In the genomic region with DNA sequence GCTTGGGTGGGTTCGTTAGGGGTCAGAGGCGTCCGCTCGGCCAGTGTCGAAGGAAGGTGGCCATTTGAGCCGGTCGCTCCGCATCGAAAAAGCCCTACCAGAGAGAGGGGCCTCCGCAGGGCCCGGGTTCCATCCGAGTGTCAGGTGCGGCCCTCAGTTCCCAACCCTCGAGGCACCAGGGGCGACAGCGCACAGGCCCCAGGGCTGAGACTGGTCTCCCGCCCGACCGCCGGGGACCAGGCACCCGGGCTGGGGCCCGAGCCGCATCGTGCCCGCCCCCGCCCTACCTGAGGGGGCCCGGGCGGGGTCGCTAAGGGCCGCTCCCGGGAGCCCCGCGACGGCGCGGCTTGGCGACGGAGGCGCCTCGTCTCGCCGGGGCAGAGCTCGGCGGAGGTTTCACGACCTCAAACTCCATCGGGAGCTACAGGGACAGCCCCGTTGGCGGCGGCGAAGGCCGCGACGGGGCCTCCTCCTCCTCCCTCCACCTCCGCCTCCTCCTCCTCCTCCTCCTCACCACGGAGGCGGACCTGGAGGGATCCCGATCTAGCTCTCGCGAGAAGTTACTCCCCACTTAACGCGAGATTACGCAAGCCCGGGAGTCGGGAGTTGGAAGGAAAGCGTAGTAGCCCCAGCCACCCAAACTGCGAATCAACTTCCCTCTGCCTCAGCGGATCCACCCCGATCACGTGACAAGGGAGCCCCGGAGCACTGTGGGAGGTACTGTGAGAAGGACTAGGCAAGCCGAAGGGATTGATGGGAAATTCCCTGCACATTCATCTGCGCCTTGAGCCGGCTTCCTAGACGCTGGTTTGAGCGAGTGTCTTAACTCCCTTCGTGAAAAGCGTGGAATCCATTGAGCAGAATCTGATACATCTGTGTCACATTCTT, we compare ENCODE assay signal across 1 cellular context.
A peak's percentile ranks its signal among the peaks of the same experiment; 100 is the strongest.
TF ChIP-seq lines count a peak whose summit lies in the region.

A gene with protein sequence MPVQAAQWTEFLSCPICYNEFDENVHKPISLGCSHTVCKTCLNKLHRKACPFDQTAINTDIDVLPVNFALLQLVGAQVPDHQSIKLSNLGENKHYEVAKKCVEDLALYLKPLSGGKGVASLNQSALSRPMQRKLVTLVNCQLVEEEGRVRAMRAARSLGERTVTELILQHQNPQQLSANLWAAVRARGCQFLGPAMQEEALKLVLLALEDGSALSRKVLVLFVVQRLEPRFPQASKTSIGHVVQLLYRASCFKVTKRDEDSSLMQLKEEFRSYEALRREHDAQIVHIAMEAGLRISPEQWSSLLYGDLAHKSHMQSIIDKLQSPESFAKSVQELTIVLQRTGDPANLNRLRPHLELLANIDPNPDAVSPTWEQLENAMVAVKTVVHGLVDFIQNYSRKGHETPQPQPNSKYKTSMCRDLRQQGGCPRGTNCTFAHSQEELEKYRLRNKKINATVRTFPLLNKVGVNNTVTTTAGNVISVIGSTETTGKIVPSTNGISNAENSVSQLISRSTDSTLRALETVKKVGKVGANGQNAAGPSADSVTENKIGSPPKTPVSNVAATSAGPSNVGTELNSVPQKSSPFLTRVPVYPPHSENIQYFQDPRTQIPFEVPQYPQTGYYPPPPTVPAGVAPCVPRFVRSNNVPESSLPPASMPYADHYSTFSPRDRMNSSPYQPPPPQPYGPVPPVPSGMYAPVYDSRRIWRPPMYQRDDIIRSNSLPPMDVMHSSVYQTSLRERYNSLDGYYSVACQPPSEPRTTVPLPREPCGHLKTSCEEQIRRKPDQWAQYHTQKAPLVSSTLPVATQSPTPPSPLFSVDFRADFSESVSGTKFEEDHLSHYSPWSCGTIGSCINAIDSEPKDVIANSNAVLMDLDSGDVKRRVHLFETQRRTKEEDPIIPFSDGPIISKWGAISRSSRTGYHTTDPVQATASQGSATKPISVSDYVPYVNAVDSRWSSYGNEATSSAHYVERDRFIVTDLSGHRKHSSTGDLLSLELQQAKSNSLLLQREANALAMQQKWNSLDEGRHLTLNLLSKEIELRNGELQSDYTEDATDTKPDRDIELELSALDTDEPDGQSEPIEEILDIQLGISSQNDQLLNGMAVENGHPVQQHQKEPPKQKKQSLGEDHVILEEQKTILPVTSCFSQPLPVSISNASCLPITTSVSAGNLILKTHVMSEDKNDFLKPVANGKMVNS (minus strand): TSS at position 537 of the 888 bp plus-strand sequence. CDS start 7,850 bp downstream, outside the sequence.

TF ChIP-seq in K562, 482 proteins besides CTCF, POLR2A, EP300 and RAD21 (continued from another document):
- TF ChIP-seq ZNF561 (CRISPR knock-in tag; conservative IDR thresholded peaks at IDR 0.05) (no peak), ZNF778 (CRISPR knock-in tag; IDR thresholded peaks at IDR 0.05) (no peak), NFE2L1 (tag; IDR thresholded peaks at IDR 0.05; ENCODE audit: borderline replicate concordance, low read depth) (no peak), TGIF2 (CRISPR knock-in tag; IDR thresholded peaks at IDR 0.05) (no peak; the same call in 1 of the 2 replicates), TRIM28 (IDR thresholded peaks at IDR 0.05) (no peak), FOS (IDR thresholded peaks at IDR 0.05; ENCODE audit: extremely low read depth, insufficient read length) (no peak), HDAC2 (IDR thresholded peaks at IDR 0.05) (peak; percentile 96), ESRRA (IDR thresholded peaks at IDR 0.05; ENCODE audit: borderline replicate concordance, low read depth) (no peak), JUND (IDR thresholded peaks at IDR 0.05; ENCODE audit: borderline replicate concordance, low read depth, low read length) (0 out of 2 replicates have a peak, but pooled peaks have one; percentile 24), JUND (tag; IDR thresholded peaks at IDR 0.05; ENCODE audit: borderline replicate concordance, low read depth, low read length) (no peak; the same call in 2 of the 3 replicates), NCOR1 (IDR thresholded peaks at IDR 0.05) (no peak), ZNF436 (CRISPR knock-in tag; IDR thresholded peaks at IDR 0.05) (no peak), ZC3H8 (IDR thresholded peaks at IDR 0.05) (no peak), NR3C1 (CRISPR knock-in tag; IDR thresholded peaks at IDR 0.05) (no peak)
- TF ChIP-seq, protein P1, sequence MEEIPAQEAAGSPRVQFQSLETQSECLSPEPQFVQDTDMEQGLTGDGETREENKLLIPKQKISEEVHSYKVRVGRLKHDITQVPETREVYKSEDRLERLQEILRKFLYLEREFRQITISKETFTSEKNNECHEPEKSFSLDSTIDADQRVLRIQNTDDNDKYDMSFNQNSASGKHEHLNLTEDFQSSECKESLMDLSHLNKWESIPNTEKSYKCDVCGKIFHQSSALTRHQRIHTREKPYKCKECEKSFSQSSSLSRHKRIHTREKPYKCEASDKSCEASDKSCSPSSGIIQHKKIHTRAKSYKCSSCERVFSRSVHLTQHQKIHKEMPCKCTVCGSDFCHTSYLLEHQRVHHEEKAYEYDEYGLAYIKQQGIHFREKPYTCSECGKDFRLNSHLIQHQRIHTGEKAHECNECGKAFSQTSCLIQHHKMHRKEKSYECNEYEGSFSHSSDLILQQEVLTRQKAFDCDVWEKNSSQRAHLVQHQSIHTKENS (CRISPR knock-in tag; IDR thresholded peaks at IDR 0.05), result no peak
- TF ChIP-seq, protein P2, sequence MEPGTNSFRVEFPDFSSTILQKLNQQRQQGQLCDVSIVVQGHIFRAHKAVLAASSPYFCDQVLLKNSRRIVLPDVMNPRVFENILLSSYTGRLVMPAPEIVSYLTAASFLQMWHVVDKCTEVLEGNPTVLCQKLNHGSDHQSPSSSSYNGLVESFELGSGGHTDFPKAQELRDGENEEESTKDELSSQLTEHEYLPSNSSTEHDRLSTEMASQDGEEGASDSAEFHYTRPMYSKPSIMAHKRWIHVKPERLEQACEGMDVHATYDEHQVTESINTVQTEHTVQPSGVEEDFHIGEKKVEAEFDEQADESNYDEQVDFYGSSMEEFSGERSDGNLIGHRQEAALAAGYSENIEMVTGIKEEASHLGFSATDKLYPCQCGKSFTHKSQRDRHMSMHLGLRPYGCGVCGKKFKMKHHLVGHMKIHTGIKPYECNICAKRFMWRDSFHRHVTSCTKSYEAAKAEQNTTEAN (CRISPR knock-in tag; IDR thresholded peaks at IDR 0.05), result no peak
- TF ChIP-seq, protein P3, sequence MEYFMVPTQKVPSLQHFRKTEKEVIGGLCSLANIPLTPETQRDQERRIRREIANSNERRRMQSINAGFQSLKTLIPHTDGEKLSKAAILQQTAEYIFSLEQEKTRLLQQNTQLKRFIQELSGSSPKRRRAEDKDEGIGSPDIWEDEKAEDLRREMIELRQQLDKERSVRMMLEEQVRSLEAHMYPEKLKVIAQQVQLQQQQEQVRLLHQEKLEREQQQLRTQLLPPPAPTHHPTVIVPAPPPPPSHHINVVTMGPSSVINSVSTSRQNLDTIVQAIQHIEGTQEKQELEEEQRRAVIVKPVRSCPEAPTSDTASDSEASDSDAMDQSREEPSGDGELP (CRISPR knock-in tag; IDR thresholded peaks at IDR 0.05; ENCODE audit: borderline replicate concordance), result peak; percentile 69
